ENCODE assay signal across 1 cellular context in genomic region chr20:64062596-64063388, GRCh38.
TF ChIP-seq lines count a peak whose summit lies in the region.

TSS of gene TCEA2 (plus strand) at chr20:64063198. CDS start at chr20:64063313, 115 bp downstream.

TF ChIP-seq in HepG2, 621 proteins besides CTCF, POLR2A, EP300 and RAD21 (continued from another document and continues in another):
- TF ChIP-seq TEF (CRISPR knock-in tag; IDR thresholded peaks at IDR 0.05) (no peak; the same call in 1 of the 2 replicates), ZNF33B (CRISPR knock-in tag; IDR thresholded peaks at IDR 0.05) (peak; percentile 97), YEATS2 (CRISPR knock-in tag; IDR thresholded peaks at IDR 0.05; ENCODE audit: borderline replicate concordance) (peak; percentile 80; the same call in 1 of the 2 replicates), HHEX (CRISPR knock-in tag; IDR thresholded peaks at IDR 0.05) (peak; percentile 57), SRF (IDR thresholded peaks at IDR 0.05; ENCODE audit: low read depth, low read length) (peak; percentile 7; the same call in 1 of the 2 replicates), AKNA (CRISPR knock-in tag; IDR thresholded peaks at IDR 0.05; ENCODE audit: borderline replicate concordance) (peak; percentile 34; the same call in 1 of the 2 replicates), JUNB (CRISPR knock-in tag; IDR thresholded peaks at IDR 0.05; ENCODE audit: borderline replicate concordance) (no peak), REPIN1 (CRISPR knock-in tag; IDR thresholded peaks at IDR 0.05; ENCODE audit: borderline replicate concordance, low read depth) (peak; percentile 76), ZNF710 (CRISPR knock-in tag; IDR thresholded peaks at IDR 0.05; ENCODE audit: borderline replicate concordance) (no peak), SOX6 (IDR thresholded peaks at IDR 0.05) (no peak), SOX6 (CRISPR knock-in tag; IDR thresholded peaks at IDR 0.05) (peak; percentile 79), FOXP1 (IDR thresholded peaks at IDR 0.05) (no peak), FOXP1 (CRISPR knock-in tag; IDR thresholded peaks at IDR 0.05) (no peak), ZNF264 (CRISPR knock-in tag; IDR thresholded peaks at IDR 0.05) (peak; percentile 88), FOXM1 (CRISPR knock-in tag; IDR thresholded peaks at IDR 0.05) (no peak; the same call in 1 of the 2 replicates), HDAC6 (IDR thresholded peaks at IDR 0.05; ENCODE audit: low read depth, low read length) (no peak), GLI4 (CRISPR knock-in tag; IDR thresholded peaks at IDR 0.05; ENCODE audit: borderline replicate concordance) (peak; percentile 89; the same call in 1 of the 2 replicates), ZNF598 (CRISPR knock-in tag; IDR thresholded peaks at IDR 0.05; ENCODE audit: borderline replicate concordance) (peak; percentile 95; the same call in 1 of the 2 replicates), TRAFD1 (CRISPR knock-in tag; IDR thresholded peaks at IDR 0.05; ENCODE audit: borderline replicate concordance) (0 out of 2 replicates have a peak, but pooled peaks have one; percentile 58), ZNF432 (CRISPR knock-in tag; IDR thresholded peaks at IDR 0.05; ENCODE audit: borderline replicate concordance) (no peak), GMEB2 (CRISPR knock-in tag; IDR thresholded peaks at IDR 0.05; ENCODE audit: low read depth) (peak; percentile 93), HNRNPK (IDR thresholded peaks at IDR 0.05; ENCODE audit: low read depth, low read length, poor library complexity, severe bottlenecking) (no peak), CREB3 (CRISPR knock-in tag; IDR thresholded peaks at IDR 0.05) (peak; percentile 74), MEF2D (CRISPR knock-in tag; IDR thresholded peaks at IDR 0.05) (peak; percentile 82), ZNF790 (CRISPR knock-in tag; IDR thresholded peaks at IDR 0.05; ENCODE audit: borderline replicate concordance) (no peak), HMG20B (CRISPR knock-in tag; conservative IDR thresholded peaks at IDR 0.05) (no peak; the same call in 1 of the 2 replicates), LBX2 (CRISPR knock-in tag; IDR thresholded peaks at IDR 0.05; ENCODE audit: borderline replicate concordance) (peak; percentile 63), NFKBIZ (CRISPR knock-in tag; IDR thresholded peaks at IDR 0.05) (no peak; the same call in none of the 2 replicates), SOX13 (IDR thresholded peaks at IDR 0.05) (no peak), SOX13 (CRISPR knock-in tag; conservative IDR thresholded peaks at IDR 0.05 in 1 of 2, IDR thresholded peaks at IDR 0.05 in 1 of 2) (peak in 1 of 2 experiments; percentile 55; a peak in 1 of 4 replicates), KDM6A (CRISPR knock-in tag; IDR thresholded peaks at IDR 0.05; ENCODE audit: low read depth) (0 out of 2 replicates have a peak, but pooled peaks have one; percentile 16), POLR2AphosphoS2 (IDR thresholded peaks at IDR 0.05; ENCODE audit: low read depth, low read length) (0 out of 2 replicates have a peak, but pooled peaks have one; percentile 32), KDM5B (CRISPR knock-in tag; IDR thresholded peaks at IDR 0.05; ENCODE audit: borderline replicate concordance) (peak; percentile 96), ZNF317 (CRISPR knock-in tag; IDR thresholded peaks at IDR 0.05) (peak; percentile 92), TBL1XR1 (IDR thresholded peaks at IDR 0.05; ENCODE audit: borderline replicate concordance, low read length, partially characterized antibody) (peak; percentile 88), HOXA9 (CRISPR knock-in tag; IDR thresholded peaks at IDR 0.05; ENCODE audit: borderline replicate concordance) (0 out of 2 replicates have a peak, but pooled peaks have one; percentile 85), DRAP1 (CRISPR knock-in tag; IDR thresholded peaks at IDR 0.05) (peak; percentile 81), MIER2 (CRISPR knock-in tag; IDR thresholded peaks at IDR 0.05) (peak; percentile 81; the same call in 1 of the 2 replicates), GPBP1L1 (CRISPR knock-in tag; IDR thresholded peaks at IDR 0.05) (no peak), REXO4 (CRISPR knock-in tag; IDR thresholded peaks at IDR 0.05; ENCODE audit: borderline replicate concordance) (peak; percentile 74; the same call in 1 of the 2 replicates), ZNF543 (CRISPR knock-in tag; IDR thresholded peaks at IDR 0.05) (peak; percentile 55; the same call in 1 of the 2 replicates), ZFAT (CRISPR knock-in tag; conservative IDR thresholded peaks at IDR 0.05) (no peak), CBX2 (IDR thresholded peaks at IDR 0.05; ENCODE audit: low read depth, low read length) (no peak), CBX2 (CRISPR knock-in tag; IDR thresholded peaks at IDR 0.05; ENCODE audit: low read depth) (0 out of 2 replicates have a peak, but pooled peaks have one; percentile 67), ZNF431 (CRISPR knock-in tag; IDR thresholded peaks at IDR 0.05; ENCODE audit: borderline replicate concordance, low read depth) (peak; percentile 90), ZXDC (CRISPR knock-in tag; IDR thresholded peaks at IDR 0.05) (0 out of 2 replicates have a peak, but pooled peaks have one; percentile 88), HOXA7 (CRISPR knock-in tag; IDR thresholded peaks at IDR 0.05) (no peak), TRIM24 (CRISPR knock-in tag; IDR thresholded peaks at IDR 0.05) (no peak), TBX3 (IDR thresholded peaks at IDR 0.05; ENCODE audit: borderline replicate concordance) (no peak)
